In genomic region chr5:175887463-175887862, GRCh38 we compare ENCODE assay signal across 32 cellular contexts. TPM values are rescaled to one million over a fixed set of nuclear protein-coding genes. Genes with fewer than 3 reads are reported as not detected.
A peak's percentile ranks its signal among the peaks of the same experiment; 100 is the strongest.
DNase-seq lines count a peak whose midpoint lies in the region; ATAC-seq and TF ChIP-seq lines count a peak whose summit lies in the region.
"Had no signal": no experiment of that assay in that cellular context is flagged by ENCODE, and none has a peak within 500 bp of the region (broad histone marks: within the 10 kb centered on the region; RNA-seq: fewer than 3 reads in every experiment).

No MANE protein-coding gene starts in this region.

- no peak overlapping the region for H3K27ac ChIP-seq in HEK293 (ENCODE audit: extremely low read depth, low read depth, low read length)
- no peak overlapping the region for H3K27ac ChIP-seq in naive thymus-derived CD4-positive, alpha-beta T cell (ENCODE audit: low read depth, low read length)
- H3K27ac ChIP-seq: cardiac muscle cell, coronary artery, RWPE1, tibial artery had no signal

- H3K27me3 Mint-ChIP-seq in naive thymus-derived CD4-positive, alpha-beta T cell = peaks cover 6 to 21% (median 16%) of the 10 kb centered on the region in 5 donors
- H3K27me3 Mint-ChIP-seq in Caco-2 (ENCODE audit: insufficient read depth, unreplicated experiment) = no peaks in the 10 kb centered on the region

- TF ChIP-seq CTCF in HEK293 (tag by site-specific recombination; IDR thresholded peaks at IDR 0.05) (no peak), astrocyte of the spinal cord (IDR thresholded peaks at IDR 0.05; ENCODE audit: low read depth, low read length) (no peak), Caco-2 (IDR thresholded peaks at IDR 0.05; ENCODE audit: insufficient read depth in 1 of 2, low read depth in 1 of 2, low read length in 1 of 2, severe bottlenecking in 1 of 2, unreplicated experiment in 1 of 2) (no peak)

- intact Hi-C loops in naive thymus-derived CD4-positive, alpha-beta T cell (cut with micrococcal nuclease) = no loop called here
- intact Hi-C loops in Caco-2 (cut with micrococcal nuclease; ENCODE audit: unreplicated experiment) = no loop called here

- no peaks in the 10 kb centered on the region for H3K36me3 ChIP-seq in HEK293 (ENCODE audit: control insufficient read depth in 2 of 2, insufficient read depth in 1 of 2, low read length in 2 of 2)
- H3K36me3 ChIP-seq in naive thymus-derived CD4-positive, alpha-beta T cell (ENCODE audit: control insufficient read depth in 2 of 3, insufficient read depth in 3 of 3, low read length in 3 of 3) = peaks cover 0 to 18% (median 0%) of the 10 kb centered on the region in 3 experiments
- no peaks in the 10 kb centered on the region for H3K36me3 ChIP-seq in Caco-2 (ENCODE audit: control insufficient read depth, insufficient read depth, low read length)
- H3K36me3 ChIP-seq: cardiac muscle cell, tibial artery had no signal

- CTCF ChIA-PET in HEK293 (lab: Yijun Ruan, JAX) (no interaction called here), Caco-2 (lab: Charles Lee) (interaction anchor here (1.1 kb wide), 1 partner anchor 157 kb away, joined by 4 read pairs; no protein-coding TSS in a partner anchor)
- CTCF ChIA-PET in naive thymus-derived CD4-positive, alpha-beta T cell (lab: Charles Lee) = no interaction called here

- H3K36me3 Mint-ChIP-seq in naive thymus-derived CD4-positive, alpha-beta T cell = peaks cover 0 to 73% (median 29%) of the 10 kb centered on the region in 5 donors
- H3K36me3 Mint-ChIP-seq in Caco-2 (ENCODE audit: insufficient read depth, unreplicated experiment) = no peaks in the 10 kb centered on the region

- H3K4me3 ChIP-seq in HEK293 (ENCODE audit: low read depth, low read length) = no peak overlapping the region
- no peak overlapping the region for H3K4me3 ChIP-seq in astrocyte of the spinal cord (ENCODE audit: low read depth, low read length)
- H3K4me3 ChIP-seq in naive thymus-derived CD4-positive, alpha-beta T cell (ENCODE audit: low read length) = no peak overlapping the region
- H3K4me3 ChIP-seq in Caco-2 (ENCODE audit: low read depth, low read length) = no peak overlapping the region
- H3K4me3 ChIP-seq: cardiac muscle cell, coronary artery, tibial artery had no signal

- no TSS peak for BruUV-seq in Caco-2 (replicated peaks; lab: Mats Ljungman, UMichigan)

- POLR2A ChIA-PET in HEK293 (lab: Yijun Ruan, JAX) (interaction anchor here (0.6 kb wide), 1 partner anchor 153 kb away, joined by 5 read pairs; no protein-coding TSS in a partner anchor), Caco-2 (lab: Charles Lee) (no interaction called here)
- POLR2A ChIA-PET in naive thymus-derived CD4-positive, alpha-beta T cell (lab: Charles Lee) = no interaction called here

- H3K27me3 ChIP-seq in naive thymus-derived CD4-positive, alpha-beta T cell (ENCODE audit: control insufficient read depth in 2 of 2, insufficient read depth in 2 of 2, low read length in 2 of 2) = no peaks in the 10 kb centered on the region
- no peaks in the 10 kb centered on the region for H3K27me3 ChIP-seq in Caco-2 (replicated peaks; ENCODE audit: control insufficient read depth, insufficient read depth, low read length)
- H3K27me3 ChIP-seq: cardiac muscle cell had no signal

- DNase-seq in DMS 273 (lab: John Stamatoyannopoulos, UW; ENCODE audit: unreplicated experiment) (peak; percentile 32), DMS 273 treated with DMSO at 0.1 percent for 48 hours (lab: John Stamatoyannopoulos, UW) (no peak), NCI-H446 treated with DMSO at 0.1 percent for 48 hours (lab: John Stamatoyannopoulos, UW) (peak; percentile 60), astrocyte of the spinal cord (ENCODE audit: low read depth, low spot score) (peak; percentile 17), Caco-2 (no peak)
- DNase-seq in naive thymus-derived CD4-positive, alpha-beta T cell = no peak
- DNase-seq: 8988T; activated CD8-positive, alpha-beta T cell treated with anti-CD3 and anti-CD28 coated beads for 36 hours; anterior cingulate cortex; CD4-positive, CD25-positive, alpha-beta regulatory T cell; DND-41; effector memory CD8-positive, alpha-beta T cell; kidney; midbrain; naive thymus-derived CD8-positive, alpha-beta T cell; NCI-H1436; tibial artery had no signal

- no peaks in the 10 kb centered on the region for H3K9me3 ChIP-seq in HEK293 (ENCODE audit: control insufficient read depth, insufficient read depth, low read depth, low read length)
- no peaks in the 10 kb centered on the region for H3K9me3 ChIP-seq in naive thymus-derived CD4-positive, alpha-beta T cell (ENCODE audit: control insufficient read depth in 2 of 3, low read length in 3 of 3)
- no peaks in the 10 kb centered on the region for H3K9me3 ChIP-seq in Caco-2

- ATAC-seq in GM21529 (IDR thresholded peaks at IDR 0.05; ENCODE audit: unreplicated experiment) = no peak
- ATAC-seq in naive thymus-derived CD4-positive, alpha-beta T cell = no peak
- ATAC-seq: activated CD8-positive, alpha-beta T cell treated with anti-CD3 and anti-CD28 coated beads for 36 hours; activated naive CD4-positive, alpha-beta T cell treated with anti-CD3 and anti-CD28 coated beads, Interleukin-2, amount 50 U/mL, for 72 hours; activated T-helper 17 cell treated with anti-CD3 and anti-CD28 coated beads, Interleukin-2, amount 50 U/mL, for 72 hours; effector memory CD8-positive, alpha-beta T cell; naive thymus-derived CD8-positive, alpha-beta T cell had no signal

- H3K27ac Mint-ChIP-seq in naive thymus-derived CD4-positive, alpha-beta T cell = no peak overlapping the region
- H3K27ac Mint-ChIP-seq in Caco-2 (ENCODE audit: unreplicated experiment) = no peak overlapping the region
- H3K27ac Mint-ChIP-seq: activated CD8-positive, alpha-beta T cell treated with anti-CD3 and anti-CD28 coated beads for 36 hours; activated T-helper 17 cell treated with anti-CD3 and anti-CD28 coated beads, Interleukin-2, amount 50 U/mL, for 72 hours; CD4-positive, CD25-positive, alpha-beta regulatory T cell; effector memory CD8-positive, alpha-beta T cell; naive thymus-derived CD8-positive, alpha-beta T cell had no signal

- no peak overlapping the region for H3K4me3 Mint-ChIP-seq in naive thymus-derived CD4-positive, alpha-beta T cell
- no peak overlapping the region for H3K4me3 Mint-ChIP-seq in Caco-2 (ENCODE audit: unreplicated experiment)
- H3K4me3 Mint-ChIP-seq: activated CD8-positive, alpha-beta T cell treated with anti-CD3 and anti-CD28 coated beads for 36 hours; activated T-helper 17 cell treated with anti-CD3 and anti-CD28 coated beads, Interleukin-2, amount 50 U/mL, for 72 hours; CD4-positive, CD25-positive, alpha-beta regulatory T cell; effector memory CD8-positive, alpha-beta T cell; naive thymus-derived CD8-positive, alpha-beta T cell had no signal

- H3K4me1 ChIP-seq in HEK293 (ENCODE audit: control insufficient read depth, insufficient read depth, low read length) = 0 out of 2 replicates have a peak, but pooled peaks cover 2% of the 10 kb centered on the region
- no peaks in the 10 kb centered on the region for H3K4me1 ChIP-seq in naive thymus-derived CD4-positive, alpha-beta T cell (ENCODE audit: control insufficient read depth in 2 of 2, insufficient read depth in 2 of 2, low read length in 2 of 2)
- peaks cover 8% of the 10 kb centered on the region; the same call in 1 of the 2 replicates for H3K4me1 ChIP-seq in Caco-2
- H3K4me1 ChIP-seq: tibial artery had no signal

- H3K4me1 Mint-ChIP-seq in naive thymus-derived CD4-positive, alpha-beta T cell = peaks cover 0 to 9% (median 0%) of the 10 kb centered on the region in 7 donors
- H3K4me1 Mint-ChIP-seq in Caco-2 (ENCODE audit: low read depth, unreplicated experiment) = peaks cover 6% of the 10 kb centered on the region
- H3K4me1 Mint-ChIP-seq: activated T-helper 17 cell treated with anti-CD3 and anti-CD28 coated beads, Interleukin-2, amount 50 U/mL, for 72 hours had no signal

- in situ Hi-C loops in astrocyte of the spinal cord (cut with HindIII; ENCODE audit: low sequenced_read_pairs) = no loop called here

- H3K9me3 Mint-ChIP-seq in naive thymus-derived CD4-positive, alpha-beta T cell = peaks cover 0 to 5% (median 0%) of the 10 kb centered on the region in 11 donors
- H3K9me3 Mint-ChIP-seq in Caco-2 (ENCODE audit: unreplicated experiment) = no peaks in the 10 kb centered on the region
- H3K9me3 Mint-ChIP-seq: activated CD8-positive, alpha-beta T cell treated with anti-CD3 and anti-CD28 coated beads for 36 hours; activated naive CD4-positive, alpha-beta T cell treated with anti-CD3 and anti-CD28 coated beads, Interleukin-2, amount 50 U/mL, for 72 hours; activated T-helper 17 cell treated with anti-CD3 and anti-CD28 coated beads, Interleukin-2, amount 50 U/mL, for 72 hours; effector memory CD8-positive, alpha-beta T cell had no signal

TF ChIP-seq in HEK293, 187 proteins besides CTCF, POLR2A, EP300 and RAD21 (continues in another document):
- TF ChIP-seq, protein P1, sequence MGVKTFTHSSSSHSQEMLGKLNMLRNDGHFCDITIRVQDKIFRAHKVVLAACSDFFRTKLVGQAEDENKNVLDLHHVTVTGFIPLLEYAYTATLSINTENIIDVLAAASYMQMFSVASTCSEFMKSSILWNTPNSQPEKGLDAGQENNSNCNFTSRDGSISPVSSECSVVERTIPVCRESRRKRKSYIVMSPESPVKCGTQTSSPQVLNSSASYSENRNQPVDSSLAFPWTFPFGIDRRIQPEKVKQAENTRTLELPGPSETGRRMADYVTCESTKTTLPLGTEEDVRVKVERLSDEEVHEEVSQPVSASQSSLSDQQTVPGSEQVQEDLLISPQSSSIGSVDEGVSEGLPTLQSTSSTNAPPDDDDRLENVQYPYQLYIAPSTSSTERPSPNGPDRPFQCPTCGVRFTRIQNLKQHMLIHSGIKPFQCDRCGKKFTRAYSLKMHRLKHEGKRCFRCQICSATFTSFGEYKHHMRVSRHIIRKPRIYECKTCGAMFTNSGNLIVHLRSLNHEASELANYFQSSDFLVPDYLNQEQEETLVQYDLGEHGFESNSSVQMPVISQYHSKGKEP (tag by site-specific recombination; IDR thresholded peaks at IDR 0.05) = no peak
- TF ChIP-seq OVOL3 (tag by site-specific recombination; IDR thresholded peaks at IDR 0.05) = no peak
- TF ChIP-seq ZNF600 (tag by site-specific recombination; IDR thresholded peaks at IDR 0.05) = 0 out of 2 replicates have a peak, but pooled peaks have one; percentile 27
- TF ChIP-seq ZNF777 (tag by site-specific recombination; IDR thresholded peaks at IDR 0.05; ENCODE audit: borderline replicate concordance) = no peak
- no peak for TF ChIP-seq KLF10 (tag by site-specific recombination; IDR thresholded peaks at IDR 0.05)
- no peak for TF ChIP-seq ZNF514 (tag by site-specific recombination; IDR thresholded peaks at IDR 0.05)
- no peak for TF ChIP-seq ZNF335 (tag by site-specific recombination; conservative IDR thresholded peaks at IDR 0.05)
- TF ChIP-seq ZNF184 (tag by site-specific recombination; IDR thresholded peaks at IDR 0.05) = no peak
- TF ChIP-seq TCF7L2 (IDR thresholded peaks at IDR 0.05; ENCODE audit: borderline replicate concordance, low read depth, low read length) = no peak
- no peak for TF ChIP-seq ZNF24 (tag by site-specific recombination; IDR thresholded peaks at IDR 0.05)
- TF ChIP-seq GLIS1 (tag by site-specific recombination; IDR thresholded peaks at IDR 0.05) = peak; percentile 96

RNA-seq across cellular contexts. Expression of gene CPLX2, which starts 16.1 kb away (rescaled TPM):
- total RNA-seq in naive thymus-derived CD4-positive, alpha-beta T cell = not detected
- polyA plus RNA-seq in naive thymus-derived CD4-positive, alpha-beta T cell = not detected
- not detected in 2 replicates for total RNA-seq in Caco-2 (2022)
- total RNA-seq: activated CD8-positive, alpha-beta T cell treated with anti-CD3 and anti-CD28 coated beads for 36 hours; activated naive CD4-positive, alpha-beta T cell treated with anti-CD3 and anti-CD28 coated beads, Interleukin-2, amount 50 U/mL, for 72 hours; activated T-helper 17 cell treated with anti-CD3 and anti-CD28 coated beads, Interleukin-2, amount 50 U/mL, for 72 hours; cardiac muscle cell; CD4-positive, CD25-positive, alpha-beta regulatory T cell; fibroblast of villous mesenchyme; HT-29; kidney; lower leg skin; M059J; naive thymus-derived CD8-positive, alpha-beta T cell; OCI-LY7; omental fat pad; skeletal muscle tissue; T-helper 2 cell treated with Interferon-gamma antibody and Interleukin-4, amounts not matched to agents 100 ng/mL and 5 ng/mL, for 36 hours had no signal
- polyA plus RNA-seq: naive thymus-derived CD8-positive, alpha-beta T cell had no signal

Comparison
In these comparisons a context has a peak if more than half of its experiments do, and no peak if none do; other contexts are left out.
1. DNase-seq: peak in DMS 273 (single experiment), NCI-H446 treated with DMSO at 0.1 percent for 48 hours (single experiment) and astrocyte of the spinal cord (single experiment); none in DMS 273 treated with DMSO at 0.1 percent for 48 hours (single experiment), naive thymus-derived CD4-positive, alpha-beta T cell (0 of 9) and Caco-2 (0 of 2).